ENCODE assay signal across 16 cellular contexts in the genomic region with DNA sequence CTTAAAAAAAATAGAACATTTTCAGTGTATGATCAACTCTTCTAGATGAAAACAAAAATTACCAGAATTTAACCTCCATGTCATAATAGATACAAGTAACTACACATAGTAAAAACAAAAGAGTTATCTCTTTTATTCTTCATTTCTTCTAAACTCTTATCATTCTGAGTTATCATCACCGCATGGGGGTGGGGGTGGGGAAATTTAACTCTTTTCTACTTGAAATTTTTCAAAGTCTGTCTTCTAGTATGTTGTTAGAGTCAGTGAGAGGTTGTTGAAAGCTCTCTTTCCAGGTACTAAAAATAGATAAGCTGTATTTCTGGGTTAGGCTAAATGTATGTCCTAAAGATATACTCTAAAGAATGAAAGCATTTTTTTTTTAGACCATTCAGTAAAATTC.
DNase-seq lines count a peak whose midpoint lies in the region; ATAC-seq and TF ChIP-seq lines count a peak whose summit lies in the region.
"Had no signal": no experiment of that assay in that cellular context is flagged by ENCODE, and none has a peak within 500 bp of the region (broad histone marks: within the 10 kb centered on the region; RNA-seq: fewer than 3 reads in every experiment).

No MANE protein-coding gene starts in this region.

- no peak for ATAC-seq in GM18867 (IDR thresholded peaks at IDR 0.05; ENCODE audit: unreplicated experiment)
- ATAC-seq: HCT116, HepG2 had no signal

- H3K9me3 Mint-ChIP-seq in activated CD4-positive, alpha-beta memory T cell treated with anti-CD3 and anti-CD28 coated beads for 36 hours = no peaks in the 10 kb centered on the region
- H3K9me3 Mint-ChIP-seq in activated CD4-positive, alpha-beta memory T cell treated with anti-CD3 and anti-CD28 coated beads, Interleukin-2, amount 10 ng/mL, durations not matched to agents 7 days and 5 days = peaks cover 2% of the 10 kb centered on the region
- peaks cover 5% of the 10 kb centered on the region for H3K9me3 Mint-ChIP-seq in activated T-helper 2 cell treated with anti-CD3 and anti-CD28 coated beads, Interferon-gamma antibody, Interleukin-2, Interleukin-4, amounts not matched to agents 10 μg/mL and 5 μg/mL and 100 μg/mL, durations not matched to agents 14 hours and 24 hours and 36 hours
- H3K9me3 Mint-ChIP-seq: HFFc6, IgD-negative memory B cell had no signal

- TF ChIP-seq CTCF in cardiac muscle cell (IDR thresholded peaks at IDR 0.05; ENCODE audit: low read depth, low read length) = no peak
- TF ChIP-seq CTCF in left ventricle myocardium inferior (IDR thresholded peaks at IDR 0.05; ENCODE audit: borderline replicate concordance) = no peak

- H3K4me3 Mint-ChIP-seq in activated CD4-positive, alpha-beta memory T cell treated with anti-CD3 and anti-CD28 coated beads for 36 hours = no peak overlapping the region
- no peak overlapping the region for H3K4me3 Mint-ChIP-seq in activated CD4-positive, alpha-beta memory T cell treated with anti-CD3 and anti-CD28 coated beads, Interleukin-2, amount 10 ng/mL, durations not matched to agents 7 days and 5 days
- H3K4me3 Mint-ChIP-seq in activated T-helper 2 cell treated with anti-CD3 and anti-CD28 coated beads, Interferon-gamma antibody, Interleukin-2, Interleukin-4, amounts not matched to agents 10 μg/mL and 5 μg/mL and 100 μg/mL, durations not matched to agents 14 hours and 24 hours and 36 hours (ENCODE audit: low read depth) = peak overlapping the region; percentile 41
- H3K4me3 Mint-ChIP-seq: B cell, HFFc6, IgD-negative memory B cell had no signal

- H3K9me3 ChIP-seq in cardiac muscle cell (ENCODE audit: low read depth) (no peaks in the 10 kb centered on the region), left ventricle myocardium inferior (replicated peaks) (no peaks in the 10 kb centered on the region)
- H3K9me3 ChIP-seq: BLaER1 treated with 17β-estradiol and CSF1 and Interleukin-3, amounts not matched to agents 10 nM and 100 nM; Caco-2 had no signal

- CTCF ChIA-PET in activated CD4-positive, alpha-beta memory T cell treated with anti-CD3 and anti-CD28 coated beads for 36 hours (lab: Charles Lee) = no interaction called here
- CTCF ChIA-PET in activated CD4-positive, alpha-beta memory T cell treated with anti-CD3 and anti-CD28 coated beads, Interleukin-2, amount 10 ng/mL, durations not matched to agents 7 days and 5 days (lab: Charles Lee) = no interaction called here

- no peak overlapping the region for H3K4me3 ChIP-seq in cardiac muscle cell
- no peak overlapping the region for H3K4me3 ChIP-seq in left ventricle myocardium inferior
- H3K4me3 ChIP-seq: BLaER1 treated with 17β-estradiol and CSF1 and Interleukin-3, amounts not matched to agents 10 nM and 100 nM had no signal

- peak overlapping the region; percentile 56 for H3K27ac Mint-ChIP-seq in activated CD4-positive, alpha-beta memory T cell treated with anti-CD3 and anti-CD28 coated beads for 36 hours
- H3K27ac Mint-ChIP-seq in activated CD4-positive, alpha-beta memory T cell treated with anti-CD3 and anti-CD28 coated beads, Interleukin-2, amount 10 ng/mL, durations not matched to agents 7 days and 5 days = no peak overlapping the region
- H3K27ac Mint-ChIP-seq in activated T-helper 2 cell treated with anti-CD3 and anti-CD28 coated beads, Interferon-gamma antibody, Interleukin-2, Interleukin-4, amounts not matched to agents 10 μg/mL and 5 μg/mL and 100 μg/mL, durations not matched to agents 14 hours and 24 hours and 36 hours = peak overlapping the region; percentile 82
- H3K27ac Mint-ChIP-seq: B cell, HFFc6, IgD-negative memory B cell had no signal

- DNase-seq in activated CD4-positive, alpha-beta memory T cell treated with anti-CD3 and anti-CD28 coated beads for 36 hours = no peak
- DNase-seq in activated CD4-positive, alpha-beta memory T cell treated with anti-CD3 and anti-CD28 coated beads, Interleukin-2, amount 10 ng/mL, durations not matched to agents 7 days and 5 days = no peak
- DNase-seq in cardiac muscle cell (ENCODE audit: low read depth in 1 of 2, low spot score in 1 of 2) (peak in 1 of 2 donors; percentile 23), left ventricle myocardium inferior (no peak), NCI-H2227 treated with DMSO at 0.1 percent for 48 hours (lab: John Stamatoyannopoulos, UW) (no peak)
- DNase-seq in activated T-helper 2 cell treated with anti-CD3 and anti-CD28 coated beads, Interferon-gamma antibody, Interleukin-2, Interleukin-4, amounts not matched to agents 10 μg/mL and 5 μg/mL and 100 μg/mL, durations not matched to agents 14 hours and 24 hours and 36 hours (ENCODE audit: low spot score) = no peak
- DNase-seq: Caco-2, GOT3, H7, HFFc6 had no signal

- no peaks in the 10 kb centered on the region for H3K36me3 Mint-ChIP-seq in activated CD4-positive, alpha-beta memory T cell treated with anti-CD3 and anti-CD28 coated beads for 36 hours
- no peaks in the 10 kb centered on the region for H3K36me3 Mint-ChIP-seq in activated CD4-positive, alpha-beta memory T cell treated with anti-CD3 and anti-CD28 coated beads, Interleukin-2, amount 10 ng/mL, durations not matched to agents 7 days and 5 days (ENCODE audit: low read depth)
- H3K36me3 Mint-ChIP-seq in activated T-helper 2 cell treated with anti-CD3 and anti-CD28 coated beads, Interferon-gamma antibody, Interleukin-2, Interleukin-4, amounts not matched to agents 10 μg/mL and 5 μg/mL and 100 μg/mL, durations not matched to agents 14 hours and 24 hours and 36 hours (ENCODE audit: low read depth) = no peaks in the 10 kb centered on the region
- H3K36me3 Mint-ChIP-seq: IgD-negative memory B cell had no signal

- intact Hi-C loops in activated CD4-positive, alpha-beta memory T cell treated with anti-CD3 and anti-CD28 coated beads for 36 hours (cut with micrococcal nuclease) = loop anchor here (1.0 kb wide), 1 partner anchor 27 kb away; no protein-coding TSS in a partner anchor
- intact Hi-C loops in left ventricle myocardium inferior (cut with micrococcal nuclease) = no loop called here
- intact Hi-C loops in activated T-helper 2 cell treated with anti-CD3 and anti-CD28 coated beads, Interferon-gamma antibody, Interleukin-2, Interleukin-4, amounts not matched to agents 10 μg/mL and 5 μg/mL and 100 μg/mL, durations not matched to agents 14 hours and 24 hours and 36 hours (cut with micrococcal nuclease) = loop anchor here (1.0 to 2.0 kb wide), 3 partner anchors 27 to 92 kb away; no protein-coding TSS in a partner anchor

- H3K27ac ChIP-seq in cardiac muscle cell = peak overlapping the region; percentile 0
- no peak overlapping the region for H3K27ac ChIP-seq in left ventricle myocardium inferior (replicated peaks)
- H3K27ac ChIP-seq: BLaER1 treated with 17β-estradiol and CSF1 and Interleukin-3, amounts not matched to agents 10 nM and 100 nM had no signal

- POLR2A ChIA-PET in activated CD4-positive, alpha-beta memory T cell treated with anti-CD3 and anti-CD28 coated beads for 36 hours (lab: Charles Lee) = no interaction called here
- POLR2A ChIA-PET in activated CD4-positive, alpha-beta memory T cell treated with anti-CD3 and anti-CD28 coated beads, Interleukin-2, amount 10 ng/mL, durations not matched to agents 7 days and 5 days (lab: Charles Lee) = interaction anchor here (1.1 kb wide), 1 partner anchor 9 kb away, joined by 3 read pairs; no protein-coding TSS in a partner anchor

- H3K4me1 ChIP-seq in cardiac muscle cell (ENCODE audit: low read depth) = peaks cover 21% of the 10 kb centered on the region
- H3K4me1 ChIP-seq in left ventricle myocardium inferior = no peaks in the 10 kb centered on the region
- H3K4me1 ChIP-seq: BLaER1 treated with 17β-estradiol and CSF1 and Interleukin-3, amounts not matched to agents 10 nM and 100 nM had no signal

- no peaks in the 10 kb centered on the region for H3K27me3 Mint-ChIP-seq in activated CD4-positive, alpha-beta memory T cell treated with anti-CD3 and anti-CD28 coated beads for 36 hours
- no peaks in the 10 kb centered on the region for H3K27me3 Mint-ChIP-seq in activated CD4-positive, alpha-beta memory T cell treated with anti-CD3 and anti-CD28 coated beads, Interleukin-2, amount 10 ng/mL, durations not matched to agents 7 days and 5 days
- no peaks in the 10 kb centered on the region for H3K27me3 Mint-ChIP-seq in activated T-helper 2 cell treated with anti-CD3 and anti-CD28 coated beads, Interferon-gamma antibody, Interleukin-2, Interleukin-4, amounts not matched to agents 10 μg/mL and 5 μg/mL and 100 μg/mL, durations not matched to agents 14 hours and 24 hours and 36 hours (ENCODE audit: low read depth)
- H3K27me3 Mint-ChIP-seq: B cell had no signal

- no peaks in the 10 kb centered on the region for H3K27me3 ChIP-seq in cardiac muscle cell
- no peaks in the 10 kb centered on the region for H3K27me3 ChIP-seq in left ventricle myocardium inferior (ENCODE audit: low read depth)
- H3K27me3 ChIP-seq: BLaER1 treated with 17β-estradiol and CSF1 and Interleukin-3, amounts not matched to agents 10 nM and 100 nM had no signal

- H3K36me3 ChIP-seq in cardiac muscle cell (no peaks in the 10 kb centered on the region), left ventricle myocardium inferior (no peaks in the 10 kb centered on the region)
- H3K36me3 ChIP-seq: BLaER1 treated with 17β-estradiol and CSF1 and Interleukin-3, amounts not matched to agents 10 nM and 100 nM had no signal

- peaks cover 6% of the 10 kb centered on the region for H3K4me1 Mint-ChIP-seq in activated CD4-positive, alpha-beta memory T cell treated with anti-CD3 and anti-CD28 coated beads for 36 hours (ENCODE audit: low read depth)
- H3K4me1 Mint-ChIP-seq in activated CD4-positive, alpha-beta memory T cell treated with anti-CD3 and anti-CD28 coated beads, Interleukin-2, amount 10 ng/mL, durations not matched to agents 7 days and 5 days = peaks cover 4% of the 10 kb centered on the region
- peaks cover 42% of the 10 kb centered on the region for H3K4me1 Mint-ChIP-seq in activated T-helper 2 cell treated with anti-CD3 and anti-CD28 coated beads, Interferon-gamma antibody, Interleukin-2, Interleukin-4, amounts not matched to agents 10 μg/mL and 5 μg/mL and 100 μg/mL, durations not matched to agents 14 hours and 24 hours and 36 hours (ENCODE audit: low read depth)
- H3K4me1 Mint-ChIP-seq: B cell, IgD-negative memory B cell had no signal
